ENCODE assay signal across 16 cellular contexts in genomic region chr2:28052691-28053090, GRCh38.
DNase-seq lines count a peak whose midpoint lies in the region; FAIRE-seq and TF ChIP-seq lines count a peak whose summit lies in the region.
"Had no signal": no experiment of that assay in that cellular context is flagged by ENCODE, and none has a peak within 500 bp of the region (broad histone marks: within the 10 kb centered on the region; RNA-seq: fewer than 3 reads in every experiment).

No MANE protein-coding gene starts in this region.

- TF ChIP-seq CTCF in foreskin fibroblast (IDR thresholded peaks at IDR 0.05; ENCODE audit: low read depth, low read length): no peak
- no peak for TF ChIP-seq CTCF in dorsolateral prefrontal cortex (IDR thresholded peaks at IDR 0.05 in 54 of 56, conservative IDR thresholded peaks at IDR 0.05 in 2 of 56; ENCODE audit: low read depth in 1 of 56, partially characterized antibody in 56 of 56)

- peaks cover 3% of the 10 kb centered on the region; the same call in 1 of the 2 replicates for H3K36me3 ChIP-seq in MG63
- H3K36me3 ChIP-seq: vagina had no signal

- no peaks in the 10 kb centered on the region for H3K27me3 ChIP-seq in dorsolateral prefrontal cortex
- no peaks in the 10 kb centered on the region for H3K27me3 ChIP-seq in MG63
- H3K27me3 ChIP-seq: vagina had no signal

- no peak for DNase-seq in H54 (ENCODE audit: insufficient read length, low spot score)
- DNase-seq in amniotic epithelial cell (ENCODE audit: low read depth): peak; percentile 72
- DNase-seq in foreskin fibroblast: peak; percentile 37 to 64
- peak; percentile 8 for DNase-seq in urothelium cell line (ENCODE audit: low spot score)
- no peak for DNase-seq in dorsolateral prefrontal cortex
- no peak for DNase-seq in activated T-cell treated with anti-CD3 and anti-CD28 coated beads, Interleukin-2, amount 50 U/mL, for 48 hours
- DNase-seq in MG63: no peak
- DNase-seq: activated CD4-positive, alpha-beta T cell treated with anti-CD3 and anti-CD28 coated beads, Interleukin-2, amount 10 ng/mL, durations not matched to agents 24 days and 14 days; activated CD8-positive, alpha-beta memory T cell treated with anti-CD3 and anti-CD28 coated beads, Interleukin-2, amount 50 U/mL, for 4 hours; activated gamma-delta T cell; amygdala; naive B cell; NCI-H1436; NCI-H345; NK-92 treated with Interleukin-12 subunit alpha and Interleukin-12 subunit beta, amount 100 ng/mL, for 24 hours had no signal

- FAIRE-seq in H54 (lab: Jason Lieb, UNC) (peak; percentile 60), urothelium cell line (lab: Jason Lieb, UNC) (no peak)

- peaks cover 2% of the 10 kb centered on the region; the same call in 1 of the 2 replicates for H3K9me3 ChIP-seq in MG63
- H3K9me3 ChIP-seq: vagina had no signal

- intact Hi-C loops in dorsolateral prefrontal cortex (cut with DNase I): no loop called here

- no peak overlapping the region for H3K4me3 ChIP-seq in foreskin fibroblast (ENCODE audit: low read depth in 1 of 2, low read length in 2 of 2)
- no peak overlapping the region for H3K4me3 ChIP-seq in dorsolateral prefrontal cortex
- no peak overlapping the region for H3K4me3 ChIP-seq in MG63
- H3K4me3 ChIP-seq: vagina had no signal

- no peak for TF ChIP-seq POLR2A in H54 (IDR thresholded peaks at IDR 0.05; ENCODE audit: low read depth, low read length)

- no peak overlapping the region for H3K27ac ChIP-seq in dorsolateral prefrontal cortex
- H3K27ac ChIP-seq: vagina had no signal

Comparison
In these comparisons a context has a peak if more than half of its experiments do, and no peak if none do; other contexts are left out.
1. DNase-seq: peak in amniotic epithelial cell (single experiment), foreskin fibroblast (2 of 2) and urothelium cell line (single experiment); none in H54 (single experiment), dorsolateral prefrontal cortex (0 of 10), activated T-cell treated with anti-CD3 and anti-CD28 coated beads, Interleukin-2, amount 50 U/mL, for 48 hours (0 of 2) and MG63 (single experiment).